In genomic region chr5:100469780-100470179, GRCh38 we compare ENCODE assay signal across 15 cellular contexts.
A peak's percentile ranks its signal among the peaks of the same experiment; 100 is the strongest.
DNase-seq lines count a peak whose midpoint lies in the region; ATAC-seq, FAIRE-seq and TF ChIP-seq lines count a peak whose summit lies in the region.
"Had no signal": no experiment of that assay in that cellular context is flagged by ENCODE, and none has a peak within 500 bp of the region (broad histone marks: within the 10 kb centered on the region; RNA-seq: fewer than 3 reads in every experiment).

No MANE protein-coding gene starts in this region.

- H3K27ac ChIP-seq in A673 (ENCODE audit: low read depth, low read length, poor library complexity, severe bottlenecking) (no peak overlapping the region), small intestine (ENCODE audit: low read depth in 1 of 2, low read length in 1 of 2) (no peak overlapping the region), mesenchymal stem cell (ENCODE audit: low read length, poor library complexity, severe bottlenecking) (no peak overlapping the region)
- H3K27ac ChIP-seq: neutrophil had no signal

- H3K4me1 ChIP-seq in A673 (ENCODE audit: insufficient read depth, low read length, poor library complexity, severe bottlenecking) (no peaks in the 10 kb centered on the region), small intestine (ENCODE audit: control insufficient read depth in 2 of 2, insufficient read depth in 1 of 2, low read depth in 1 of 2, low read length in 1 of 2) (no peaks in the 10 kb centered on the region), mesenchymal stem cell (ENCODE audit: control insufficient read depth, insufficient read depth, low read depth, low read length) (peaks cover 1% of the 10 kb centered on the region)

- H2AK5ac ChIP-seq in mesenchymal stem cell (ENCODE audit: low read length, severe bottlenecking) = no peak overlapping the region

- FAIRE-seq in small intestine (lab: Jason Lieb, UNC) = no peak

- no peak overlapping the region for H2BK5ac ChIP-seq in mesenchymal stem cell (ENCODE audit: low read depth, low read length, poor library complexity, severe bottlenecking)

- H2BK120ac ChIP-seq in mesenchymal stem cell (ENCODE audit: low read depth, low read length) = no peak overlapping the region

- H2BK12ac ChIP-seq in mesenchymal stem cell (ENCODE audit: low read length in 2 of 2) = no peak overlapping the region

- H4K8ac ChIP-seq in mesenchymal stem cell (ENCODE audit: low read length) = no peak overlapping the region

- H2BK15ac ChIP-seq in mesenchymal stem cell (ENCODE audit: low read depth, poor library complexity, severe bottlenecking) = no peak overlapping the region

- POLR2A ChIA-PET in A673 (lab: Charles Lee; ENCODE audit: low non-redundant PET) = no interaction called here

- no peaks in the 10 kb centered on the region for H3K79me1 ChIP-seq in mesenchymal stem cell (replicated peaks; ENCODE audit: low read length, poor library complexity, severe bottlenecking)

- ATAC-seq in GM19452 (IDR thresholded peaks at IDR 0.05; ENCODE audit: unreplicated experiment) (peak; percentile 96), HG02852 (IDR thresholded peaks at IDR 0.05; ENCODE audit: unreplicated experiment) (peak; percentile 88), HG03521 (IDR thresholded peaks at IDR 0.05; ENCODE audit: unreplicated experiment) (peak; percentile 90)
- ATAC-seq: left ventricle myocardium superior, PC-3 had no signal

- in situ Hi-C loops in GM13977 (cut with MboI; ENCODE audit: low pct_unique_long_range_greater_than_20kb, low sequenced_read_pairs, unreplicated experiment) = no loop called here

- peak; percentile 6 for DNase-seq in GM13977 (ENCODE audit: low spot score)
- no peak for DNase-seq in amygdala (lab: John Stamatoyannopoulos, UW)
- DNase-seq in A673 (ENCODE audit: low spot score) = no peak
- no peak for DNase-seq in small intestine
- DNase-seq in mesenchymal stem cell = no peak
- DNase-seq: activated naive CD8-positive, alpha-beta T cell treated with anti-CD3 and anti-CD28 coated beads, Interleukin-2, amount 10 ng/mL, durations not matched to agents 7 days and 5 days; foreskin fibroblast; left ventricle myocardium superior; NCI-H1436 treated with DMSO at 0.1 percent for 48 hours; PC-3; T-helper 9 cell had no signal

- H3K9ac ChIP-seq in mesenchymal stem cell (ENCODE audit: low read length) = no peak overlapping the region

- CTCF ChIA-PET in A673 (lab: Charles Lee) = no interaction called here

- no peak overlapping the region for H3K4ac ChIP-seq in mesenchymal stem cell (ENCODE audit: low read depth in 1 of 2, low read length in 2 of 2)

- H3K36me3 ChIP-seq in A673 (ENCODE audit: insufficient read depth, low read length, poor library complexity, severe bottlenecking) = no peaks in the 10 kb centered on the region
- no peaks in the 10 kb centered on the region for H3K36me3 ChIP-seq in small intestine (ENCODE audit: control insufficient read depth in 2 of 2, insufficient read depth in 2 of 2, low read length in 2 of 2)
- no peaks in the 10 kb centered on the region for H3K36me3 ChIP-seq in mesenchymal stem cell (ENCODE audit: control insufficient read depth in 1 of 2, insufficient read depth in 2 of 2, low read depth in 1 of 2, low read length in 2 of 2)
- H3K36me3 ChIP-seq: neutrophil had no signal

- H3K27me3 ChIP-seq in A673 (replicated peaks; ENCODE audit: insufficient read depth, low read depth, low read length, poor library complexity) = no peaks in the 10 kb centered on the region
- peaks cover 0 to 2% of the 10 kb centered on the region in 2 donors for H3K27me3 ChIP-seq in small intestine (ENCODE audit: control insufficient read depth in 2 of 2, insufficient read depth in 2 of 2, low read length in 2 of 2)
- no peaks in the 10 kb centered on the region for H3K27me3 ChIP-seq in mesenchymal stem cell (ENCODE audit: control insufficient read depth in 1 of 2, insufficient read depth in 1 of 2, low read length in 2 of 2)
- H3K27me3 ChIP-seq: neutrophil had no signal

- H3K14ac ChIP-seq in mesenchymal stem cell (ENCODE audit: low read length in 2 of 2) = no peak overlapping the region

- H3K9me3 ChIP-seq in A673 (ENCODE audit: low read depth, low read length, poor library complexity, severe bottlenecking) (no peaks in the 10 kb centered on the region), small intestine (ENCODE audit: control insufficient read depth, low read depth) (no peaks in the 10 kb centered on the region), mesenchymal stem cell (ENCODE audit: control insufficient read depth, low read length) (no peaks in the 10 kb centered on the region)
- H3K9me3 ChIP-seq: neutrophil had no signal

- no peak overlapping the region for H3K23ac ChIP-seq in mesenchymal stem cell (ENCODE audit: low read length in 2 of 2)

- H4K91ac ChIP-seq in mesenchymal stem cell (ENCODE audit: low read length) = no peak overlapping the region

- no peak overlapping the region for H3K18ac ChIP-seq in mesenchymal stem cell (ENCODE audit: low read depth in 1 of 2, low read length in 2 of 2)

- intact Hi-C loops in A673 (cut with micrococcal nuclease; ENCODE audit: unreplicated experiment) = no loop called here

- H3K4me2 ChIP-seq in mesenchymal stem cell (ENCODE audit: low read length, poor library complexity, severe bottlenecking) = no peak overlapping the region

- BruUV-seq in A673 (replicated peaks; lab: Mats Ljungman, UMichigan) = no TSS peak

- TF ChIP-seq CTCF in GM13977 (IDR thresholded peaks at IDR 0.05; ENCODE audit: extremely low read depth, insufficient read depth, missing control alignments) (no peak), A673 (conservative IDR thresholded peaks at IDR 0.05; ENCODE audit: low read depth, low read length) (no peak)

- no peak overlapping the region for H2AFZ ChIP-seq in mesenchymal stem cell (ENCODE audit: low read depth, low read length)

- H3K4me3 ChIP-seq in A673 (ENCODE audit: low read depth, low read length, poor library complexity, severe bottlenecking) = no peak overlapping the region
- H3K4me3 ChIP-seq in small intestine (ENCODE audit: low read depth in 1 of 2, low read length in 2 of 2) = no peak overlapping the region
- no peak overlapping the region for H3K4me3 ChIP-seq in mesenchymal stem cell (ENCODE audit: insufficient read depth in 1 of 2, low read depth in 1 of 2, low read length in 2 of 2)
